ENCODE assay signal across 34 cellular contexts in genomic region chr11:95388086-95388485, GRCh38.
"Had no signal": no experiment of that assay in that cellular context is flagged by ENCODE, and none has a peak within 500 bp of the region (broad histone marks: within the 10 kb centered on the region; RNA-seq: fewer than 3 reads in every experiment).

No MANE protein-coding gene starts in this region.

- DNase-seq: activated B cell treated with CpG ODN at 0.5 μM for 24 hours; activated CD4-positive, alpha-beta memory T cell treated with anti-CD3 and anti-CD28 coated beads for 36 hours; activated CD4-positive, alpha-beta T cell treated with anti-CD3 and anti-CD28 coated beads for 4 hours; activated CD4-positive, alpha-beta T cell treated with anti-CD3 and anti-CD28 coated beads, Interleukin-2, amount 10 ng/mL, durations not matched to agents 24 days and 14 days; activated CD4-positive, alpha-beta T cell treated with anti-CD3 and anti-CD28 coated beads, Interleukin-2, amount 50 U/mL, for 1 hour; activated CD4-positive, alpha-beta T cell treated with anti-CD3 and anti-CD28 coated beads, Interleukin-2, amount 50 U/mL, for 4 hours; activated CD4-positive, CD25-positive, alpha-beta regulatory T cell treated with anti-CD3 and anti-CD28 coated beads, Interleukin-2, amount 50 U/mL, for 72 hours; activated CD8-positive, alpha-beta memory T cell treated with anti-CD3 and anti-CD28 coated beads, Interleukin-2, amount 50 U/mL, for 4 hours; activated CD8-positive, alpha-beta T cell treated with anti-CD3 and anti-CD28 coated beads for 36 hours; activated effector memory CD4-positive, alpha-beta T cell treated with anti-CD3 and anti-CD28 coated beads, Interleukin-2, amount 50 U/mL, for 16 hours; activated gamma-delta T cell treated with Interleukin-2 at 50 U/mL for 16 hours; activated naive CD4-positive, alpha-beta T cell; activated naive CD4-positive, alpha-beta T cell treated with anti-CD3 and anti-CD28 coated beads for 36 hours; activated naive CD4-positive, alpha-beta T cell treated with anti-CD3 and anti-CD28 coated beads, Interleukin-2, amount 50 U/mL, for 16 hours; activated naive CD8-positive, alpha-beta T cell treated with anti-CD3 and anti-CD28 coated beads for 36 hours; activated T-cell treated with anti-CD3 and anti-CD28 coated beads for 4 hours; activated T-cell treated with anti-CD3 and anti-CD28 coated beads, Interleukin-2, amount 50 U/mL, for 1 hour; activated T-cell treated with anti-CD3 and anti-CD28 coated beads, Interleukin-2, amount 50 U/mL, for 4 hours; activated T-cell treated with anti-CD3 and anti-CD28 coated beads, Interleukin-2, amount 50 U/mL, for 72 hours; adrenal gland; amniotic stem cell; aorta; body of pancreas; brain microvascular endothelial cell; central memory CD4-positive, alpha-beta T cell; T-cell; T-helper 2 cell; T-helper 9 cell had no signal

- H3K4me1 ChIP-seq: adrenal gland, body of pancreas, breast epithelium had no signal

- FAIRE-seq: astrocyte, TTC549 had no signal

- H3K27me3 ChIP-seq: adrenal gland, body of pancreas, brain microvascular endothelial cell, breast epithelium had no signal

- H3K27ac ChIP-seq: adrenal gland, body of pancreas, brain microvascular endothelial cell, breast epithelium, VCaP had no signal

- H3K4me3 ChIP-seq: adrenal gland, body of pancreas, breast epithelium had no signal

- ATAC-seq: activated CD8-positive, alpha-beta T cell treated with anti-CD3 and anti-CD28 coated beads for 36 hours; activated naive CD4-positive, alpha-beta T cell treated with anti-CD3 and anti-CD28 coated beads, Interleukin-2, amount 50 U/mL, for 72 hours; activated T-cell treated with anti-CD3 and anti-CD28 coated beads, Interleukin-2, amount 50 U/mL, for 4 hours; activated T-cell treated with anti-CD3 and anti-CD28 coated beads, Interleukin-2, amount 50 U/mL, for 72 hours; activated T-helper 17 cell treated with anti-CD3 and anti-CD28 coated beads, Interleukin-2, amount 50 U/mL, for 72 hours; body of pancreas; T-cell had no signal

- H3K9me3 ChIP-seq: adrenal gland, body of pancreas, breast epithelium had no signal

- H3K36me3 ChIP-seq: adrenal gland, brain microvascular endothelial cell, breast epithelium had no signal
